ENCODE assay signal across 9 cellular contexts in genomic region chr19:57583104-57583520, GRCh38. TPM values are rescaled to one million over a fixed set of nuclear protein-coding genes. Genes with fewer than 3 reads are reported as not detected.
A peak's percentile ranks its signal among the peaks of the same experiment; 100 is the strongest.
DNase-seq lines count a peak whose midpoint lies in the region; FAIRE-seq and TF ChIP-seq lines count a peak whose summit lies in the region.
"Had no signal": no experiment of that assay in that cellular context is flagged by ENCODE, and none has a peak within 500 bp of the region (broad histone marks: within the 10 kb centered on the region; RNA-seq: fewer than 3 reads in every experiment).

No MANE protein-coding gene starts in this region.

- H3K27ac ChIP-seq in A673 (ENCODE audit: low read depth, low read length, poor library complexity, severe bottlenecking) (no peak overlapping the region), esophagus muscularis mucosa (replicated peaks in 1 of 4) (peak overlapping the region in 3 of 4 donors; percentile 11 to 66 (median 37)), Karpas-422 (ENCODE audit: low read length) (no peak overlapping the region), OCI-LY7 (ENCODE audit: low read depth, low read length, poor library complexity, severe bottlenecking) (no peak overlapping the region)
- H3K27ac ChIP-seq: KMS-11 had no signal

- peak overlapping the region; percentile 99 for H3K4me2 ChIP-seq in Loucy (ENCODE audit: low read depth, low read length, poor library complexity, severe bottlenecking)
- no peak overlapping the region for H3K4me2 ChIP-seq in Karpas-422 (ENCODE audit: low read depth, low read length, poor library complexity, severe bottlenecking)
- H3K4me2 ChIP-seq in OCI-LY7 (ENCODE audit: low read length): no peak overlapping the region
- H3K4me2 ChIP-seq: KMS-11 had no signal

- no TSS peak for BruUV-seq in A673 (replicated peaks; lab: Mats Ljungman, UMichigan)
- no TSS peak for BruUV-seq in OCI-LY7 (replicated peaks; lab: Mats Ljungman, UMichigan)

- peak overlapping the region; percentile 62 for H3K4me3 ChIP-seq in A673 (ENCODE audit: low read depth, low read length, poor library complexity, severe bottlenecking)
- peak overlapping the region; percentile 88 for H3K4me3 ChIP-seq in Loucy (ENCODE audit: low read length, poor library complexity, severe bottlenecking)
- peak overlapping the region; percentile 66 to 87 (median 76) for H3K4me3 ChIP-seq in esophagus muscularis mucosa
- no peak overlapping the region for H3K4me3 ChIP-seq in Karpas-422 (ENCODE audit: low read length)
- no peak overlapping the region for H3K4me3 ChIP-seq in OCI-LY7 (ENCODE audit: low read depth, low read length, poor library complexity, severe bottlenecking)

- no peak for TF ChIP-seq EP300 in esophagus muscularis mucosa (IDR thresholded peaks at IDR 0.05)

- H3K9me2 ChIP-seq in Loucy (replicated peaks; ENCODE audit: low read depth, low read length): no peaks in the 10 kb centered on the region
- no peaks in the 10 kb centered on the region for H3K9me2 ChIP-seq in Karpas-422 (replicated peaks; ENCODE audit: insufficient read depth, low read length)
- H3K9me2 ChIP-seq in OCI-LY7 (ENCODE audit: insufficient read depth, low read length): no peaks in the 10 kb centered on the region

- peaks cover 8% of the 10 kb centered on the region for H3K36me3 ChIP-seq in A673 (ENCODE audit: insufficient read depth, low read length, poor library complexity, severe bottlenecking)
- peaks cover 12% of the 10 kb centered on the region; the same call in 1 of the 2 replicates for H3K36me3 ChIP-seq in Loucy (ENCODE audit: insufficient read depth, low read length)
- peaks cover 5 to 28% (median 9%) of the 10 kb centered on the region in 4 donors for H3K36me3 ChIP-seq in esophagus muscularis mucosa
- H3K36me3 ChIP-seq in Karpas-422 (ENCODE audit: insufficient read depth, low read length): no peaks in the 10 kb centered on the region; the same call in 1 of the 2 replicates
- H3K36me3 ChIP-seq in OCI-LY7 (ENCODE audit: insufficient read depth, low read length): no peaks in the 10 kb centered on the region

- TF ChIP-seq POLR2A in esophagus muscularis mucosa (IDR thresholded peaks at IDR 0.05; ENCODE audit: low read depth) (no peak), GM12891 (IDR thresholded peaks at IDR 0.05; ENCODE audit: low read depth, low read length) (no peak)

- no peaks in the 10 kb centered on the region for H3K27me3 Mint-ChIP-seq in osteocyte (ENCODE audit: unreplicated experiment)

- H3K27me3 ChIP-seq in A673 (replicated peaks; ENCODE audit: insufficient read depth, low read depth, low read length, poor library complexity) (no peaks in the 10 kb centered on the region), Loucy (ENCODE audit: insufficient read depth, low read length, poor library complexity, severe bottlenecking) (no peaks in the 10 kb centered on the region), esophagus muscularis mucosa (no peaks in the 10 kb centered on the region), Karpas-422 (ENCODE audit: low read length) (no peaks in the 10 kb centered on the region)

- H3K9ac ChIP-seq in Loucy (ENCODE audit: low read depth, low read length, poor library complexity, severe bottlenecking): no peak overlapping the region
- H3K9ac ChIP-seq in Karpas-422 (ENCODE audit: low read length): no peak overlapping the region
- H3K9ac ChIP-seq: KMS-11 had no signal

- no peak for DNase-seq in A673 (ENCODE audit: low spot score)
- DNase-seq in esophagus muscularis mucosa (ENCODE audit: extremely low spot score): no peak
- DNase-seq in osteocyte (ENCODE audit: extremely low spot score, unreplicated experiment): no peak
- DNase-seq in Karpas-422: no peak
- DNase-seq in OCI-LY7 (ENCODE audit: low spot score): no peak
- DNase-seq in GM12891 (ENCODE audit: insufficient read length, low spot score): no peak
- no peak for DNase-seq in DMS79 treated with DMSO at 0.1 percent for 48 hours (lab: John Stamatoyannopoulos, UW)

- no peak for FAIRE-seq in GM12891 (lab: Jason Lieb, UNC)

- intact Hi-C loops in A673 (cut with micrococcal nuclease; ENCODE audit: unreplicated experiment) (no loop called here), esophagus muscularis mucosa (cut with DNase I) (no loop called here), OCI-LY7 (cut with micrococcal nuclease; ENCODE audit: unreplicated experiment) (no loop called here)

- peaks cover 14% of the 10 kb centered on the region for H3K4me1 Mint-ChIP-seq in osteocyte (ENCODE audit: unreplicated experiment)

- H3K9me3 ChIP-seq in A673 (ENCODE audit: low read depth, low read length, poor library complexity, severe bottlenecking): peaks cover 43% of the 10 kb centered on the region
- H3K9me3 ChIP-seq in Loucy (ENCODE audit: insufficient read depth, low read depth, low read length): peaks cover 4% of the 10 kb centered on the region; the same call in 1 of the 2 replicates
- peaks cover 12 to 48% (median 30%) of the 10 kb centered on the region in 4 donors for H3K9me3 ChIP-seq in esophagus muscularis mucosa
- peaks cover 31% of the 10 kb centered on the region for H3K9me3 ChIP-seq in Karpas-422 (ENCODE audit: low read length)
- H3K9me3 ChIP-seq in OCI-LY7 (ENCODE audit: low read length): peaks cover 15% of the 10 kb centered on the region

- H3K9me3 Mint-ChIP-seq in osteocyte (ENCODE audit: unreplicated experiment): peaks cover 38% of the 10 kb centered on the region

- no peaks in the 10 kb centered on the region for H3K4me1 ChIP-seq in A673 (ENCODE audit: insufficient read depth, low read length, poor library complexity, severe bottlenecking)
- H3K4me1 ChIP-seq in Loucy (ENCODE audit: insufficient read depth, low read length, poor library complexity, severe bottlenecking): peaks cover 21% of the 10 kb centered on the region
- peaks cover 25 to 30% (median 27%) of the 10 kb centered on the region in 4 donors for H3K4me1 ChIP-seq in esophagus muscularis mucosa
- peaks cover 7% of the 10 kb centered on the region for H3K4me1 ChIP-seq in Karpas-422 (ENCODE audit: low read length)
- H3K4me1 ChIP-seq in OCI-LY7 (ENCODE audit: insufficient read depth, low read length, poor library complexity, severe bottlenecking): peaks cover 2% of the 10 kb centered on the region

- no peak overlapping the region for H3K27ac Mint-ChIP-seq in osteocyte (ENCODE audit: unreplicated experiment)

- peak overlapping the region; percentile 85 for H3K4me3 Mint-ChIP-seq in osteocyte (ENCODE audit: unreplicated experiment)

- peaks cover 31% of the 10 kb centered on the region for H3K36me3 Mint-ChIP-seq in osteocyte (ENCODE audit: unreplicated experiment)

- WGBS in esophagus muscularis mucosa: 65% methylated on average over 7 of the region's 21 CpGs

- no peaks in the 10 kb centered on the region for H3F3A ChIP-seq in Loucy (ENCODE audit: low read depth)

- TF ChIP-seq CTCF in A673 (conservative IDR thresholded peaks at IDR 0.05; ENCODE audit: low read depth, low read length): no peak
- no peak for TF ChIP-seq CTCF in Loucy (conservative IDR thresholded peaks at IDR 0.05; ENCODE audit: low read length)
- no peak for TF ChIP-seq CTCF in esophagus muscularis mucosa (IDR thresholded peaks at IDR 0.05)
- TF ChIP-seq CTCF in osteocyte (IDR thresholded peaks at IDR 0.05): no peak
- no peak for TF ChIP-seq CTCF in OCI-LY7 (conservative IDR thresholded peaks at IDR 0.05; ENCODE audit: low read length)

- H3K79me2 ChIP-seq in Loucy (ENCODE audit: insufficient read depth, low read length) (peaks cover 37% of the 10 kb centered on the region), Karpas-422 (ENCODE audit: low read length) (peaks cover 5% of the 10 kb centered on the region), OCI-LY7 (ENCODE audit: insufficient read depth, low read depth, low read length) (no peaks in the 10 kb centered on the region)

- H4K20me1 ChIP-seq in Loucy (ENCODE audit: insufficient read depth, low read length, poor library complexity, severe bottlenecking) (no peaks in the 10 kb centered on the region), Karpas-422 (ENCODE audit: insufficient read depth, low read depth, low read length) (no peaks in the 10 kb centered on the region), OCI-LY7 (ENCODE audit: insufficient read depth, low read length) (no peaks in the 10 kb centered on the region)

- peak overlapping the region; percentile 93; the same call in 1 of the 2 replicates for H2AFZ ChIP-seq in Loucy (ENCODE audit: low read length)
- H2AFZ ChIP-seq in Karpas-422 (ENCODE audit: low read length): no peak overlapping the region
- no peak overlapping the region for H2AFZ ChIP-seq in OCI-LY7 (ENCODE audit: low read length)

- POLR2A ChIA-PET in A673 (lab: Charles Lee; ENCODE audit: low non-redundant PET) (no interaction called here), OCI-LY7 (lab: Charles Lee) (no interaction called here)

- CTCF ChIA-PET in A673 (lab: Charles Lee): no interaction called here
- CTCF ChIA-PET in OCI-LY7 (lab: Charles Lee; ENCODE audit: unreplicated experiment): no interaction called here

RNA-seq across cellular contexts. Expression of gene ZIK1, which starts 0.8 kb away (rescaled TPM):
- 16.3 and 16.7 TPM in 2 replicates for total RNA-seq in A673 (2021)
- total RNA-seq in esophagus muscularis mucosa: 1 to 10 TPM; 3.7 to 9.8 (median 6.4) TPM
- 6.8 and 7.1 TPM in 2 replicates for total RNA-seq in osteocyte
- total RNA-seq in Karpas-422 (2014; rRNA removed; shearing (Covaris generic); ENCODE audit: low replicate concordance): 0.11 TPM in 2 replicates
- 0.47 and 0.98 TPM in 2 replicates for total RNA-seq in OCI-LY7 (2014; rRNA removed; shearing (Covaris generic))
- total RNA-seq in OCI-LY7 (2022): not detected in 2 replicates
- 4.5 TPM for polyA plus RNA-seq in GM12891 (2012; ENCODE audit: low read depth, missing spikeins)

RNA-seq across cellular contexts. Expression of gene ZNF416, which starts 4.4 kb away (rescaled TPM):
- total RNA-seq in A673 (2021): 6.8 and 7.1 TPM in 2 replicates
- 1 to 10 TPM; 3.3 to 6.0 (median 4.9) TPM for total RNA-seq in esophagus muscularis mucosa
- total RNA-seq in osteocyte: 6.5 and 6.8 TPM in 2 replicates
- 3.1 and 4.6 TPM in 2 replicates for total RNA-seq in Karpas-422 (2014; rRNA removed; shearing (Covaris generic); ENCODE audit: low replicate concordance)
- 4.6 and 5.0 TPM in 2 replicates for total RNA-seq in OCI-LY7 (2014; rRNA removed; shearing (Covaris generic))
- total RNA-seq in OCI-LY7 (2022): 3.1 and 4.9 TPM in 2 replicates
- 2.1 TPM for polyA plus RNA-seq in GM12891 (2012; ENCODE audit: low read depth, missing spikeins)

RNA-seq across cellular contexts. Expression of gene ZNF530, which starts 16.6 kb away (rescaled TPM):
- total RNA-seq in A673 (2021) (9.4 and 11.3 TPM in 2 replicates), esophagus muscularis mucosa (1 to 10 TPM; 1.2 to 6.9 (median 2.8) TPM), osteocyte (2.4 and 2.8 TPM in 2 replicates), OCI-LY7 (2022) (7.7 and 8.0 TPM in 2 replicates)
- 5.2 and 7.7 TPM in 2 replicates for total RNA-seq in Karpas-422 (2014; rRNA removed; shearing (Covaris generic); ENCODE audit: low replicate concordance)
- total RNA-seq in OCI-LY7 (2014; rRNA removed; shearing (Covaris generic)): 6.2 and 13.4 TPM in 2 replicates
- 4.6 TPM for polyA plus RNA-seq in GM12891 (2012; ENCODE audit: low read depth, missing spikeins)

RNA-seq across cellular contexts. Expression of gene ZNF550, which starts 23.4 kb away (rescaled TPM):
- total RNA-seq in A673 (2021) (9.6 and 11.5 TPM in 2 replicates), esophagus muscularis mucosa (1 to 10 TPM; 3.7 to 6.7 (median 4.2) TPM), osteocyte (10.3 and 11.0 TPM in 2 replicates), OCI-LY7 (2022) (6.8 and 8.7 TPM in 2 replicates)
- total RNA-seq in Karpas-422 (2014; rRNA removed; shearing (Covaris generic); ENCODE audit: low replicate concordance): 5.5 and 5.7 TPM in 2 replicates
- total RNA-seq in OCI-LY7 (2014; rRNA removed; shearing (Covaris generic)): 6.3 and 6.9 TPM in 2 replicates
- 3.1 TPM for polyA plus RNA-seq in GM12891 (2012; ENCODE audit: low read depth, missing spikeins)

RNA-seq across cellular contexts. Expression of gene ZNF134, which starts 30.9 kb away (rescaled TPM):
- total RNA-seq in A673 (2021): 24.3 and 24.7 TPM in 2 replicates
- total RNA-seq in esophagus muscularis mucosa: 10 to 100 TPM; 14.5 to 31.3 (median 22.1) TPM
- 19.6 and 20.0 TPM in 2 replicates for total RNA-seq in osteocyte
- 13.7 and 23.4 TPM in 2 replicates for total RNA-seq in Karpas-422 (2014; rRNA removed; shearing (Covaris generic); ENCODE audit: low replicate concordance)
- 11.1 and 19.9 TPM in 2 replicates for total RNA-seq in OCI-LY7 (2014; rRNA removed; shearing (Covaris generic))
- 7.7 and 11.0 TPM in 2 replicates for total RNA-seq in OCI-LY7 (2022)
- 8.9 TPM for polyA plus RNA-seq in GM12891 (2012; ENCODE audit: low read depth, missing spikeins)

Comparison
In these comparisons a context has a peak if more than half of its experiments do, and no peak if none do; other contexts are left out.
1. H3K27ac ChIP-seq: peak in esophagus muscularis mucosa (3 of 4); none in A673 (single experiment), Karpas-422 (single experiment) and OCI-LY7 (single experiment).
2. H3K4me3 ChIP-seq: peak in A673 (single experiment), Loucy (single experiment) and esophagus muscularis mucosa (4 of 4); none in Karpas-422 (single experiment) and OCI-LY7 (single experiment).